8 cellular contexts compared by ENCODE assay signal in the genomic region with DNA sequence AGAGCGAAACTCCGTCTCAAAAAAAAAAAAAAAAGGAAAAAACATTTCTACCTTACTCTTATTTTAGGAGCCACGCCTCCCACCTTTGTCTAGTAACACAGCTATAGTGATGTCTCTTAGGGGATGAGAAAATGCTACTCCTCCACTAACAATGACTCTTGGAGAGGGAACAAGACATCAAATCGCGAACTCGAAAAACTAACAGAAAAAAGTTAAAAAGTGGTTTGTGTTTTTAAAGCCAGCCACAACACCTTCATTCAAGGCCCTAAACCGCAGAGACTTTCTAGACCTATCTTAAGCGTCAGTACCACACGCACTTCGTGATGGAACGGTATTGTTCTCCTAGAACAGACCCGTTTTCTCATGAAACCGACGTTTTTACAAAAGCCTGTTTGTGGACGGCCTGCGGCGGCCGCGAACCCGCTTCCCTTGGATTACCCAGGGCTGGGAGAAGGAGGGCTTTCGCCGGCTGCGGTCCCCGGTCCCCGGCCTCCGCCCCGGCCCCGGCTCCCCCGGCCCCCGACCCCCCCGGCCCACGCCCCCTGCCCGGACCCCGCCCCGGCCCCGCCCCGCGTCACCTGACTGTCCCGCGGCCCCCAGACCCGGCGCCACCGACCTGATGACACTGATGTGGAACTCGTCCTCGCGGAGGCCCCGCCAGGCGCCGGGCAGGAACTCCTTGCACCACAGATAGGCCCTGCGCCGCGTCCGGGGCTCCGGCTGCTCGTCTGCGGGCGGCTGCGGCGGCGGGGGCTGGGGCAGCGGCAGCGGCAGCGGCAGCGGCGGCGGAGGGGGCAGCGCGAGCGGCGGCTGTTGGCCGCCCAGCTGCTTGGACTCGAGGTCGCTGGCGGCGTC. TPM values are rescaled to one million over a fixed set of nuclear protein-coding genes. Genes with fewer than 3 reads are reported as not detected.
DNase-seq lines count a peak whose midpoint lies in the region; ATAC-seq and TF ChIP-seq lines count a peak whose summit lies in the region.

No MANE protein-coding gene starts in this region.

- intact Hi-C loops in aorta (cut with DNase I) = loop anchor here in 1 of 2 donors (5.0 kb wide), 1 partner anchor 108 kb away; a partner anchor contains a TSS

- peaks cover 63% of the 10 kb centered on the region for H3K79me2 ChIP-seq in OCI-LY3 (ENCODE audit: low read length)

- peak; percentile 60 for DNase-seq in NCI-H82 (lab: John Stamatoyannopoulos, UW)
- no peak for DNase-seq in NCI-H82 treated with DMSO at 0.1 percent for 48 hours (lab: John Stamatoyannopoulos, UW; ENCODE audit: unreplicated experiment)
- peak; percentile 35 for DNase-seq in activated naive CD4-positive, alpha-beta T cell treated with Interleukin-2 at 50 U/mL for 16 hours
- DNase-seq in globus pallidus (ENCODE audit: low spot score) = peak; percentile 59
- DNase-seq in aorta = peak; percentile 77 to 88

- H2AFZ ChIP-seq in OCI-LY3 (ENCODE audit: low read depth, low read length) (no peak overlapping the region), neuron (ENCODE audit: low read depth, low read length) (peak overlapping the region; percentile 8)

- WGBS in aorta, 2 donors = 5 to 8% methylated on average over 49 to 75 of the region's 75 CpGs

- peaks cover 27% of the 10 kb centered on the region for H4K20me1 ChIP-seq in OCI-LY3 (ENCODE audit: insufficient read depth, low read length)

- peak; percentile 23 for ATAC-seq in HG02885 (IDR thresholded peaks at IDR 0.05; ENCODE audit: poor library complexity, unreplicated experiment)
- ATAC-seq in aorta (ENCODE audit: low FRiP score) = no peak

- H3K9ac ChIP-seq in OCI-LY3 (ENCODE audit: low read length) = peak overlapping the region; percentile 68

- H3K36me3 ChIP-seq in OCI-LY3 (replicated peaks; ENCODE audit: low read depth, low read length) = peaks cover 15% of the 10 kb centered on the region
- no peaks in the 10 kb centered on the region for H3K36me3 ChIP-seq in neuron (ENCODE audit: insufficient read depth, low read length)
- H3K36me3 ChIP-seq in aorta (ENCODE audit: control insufficient read depth in 1 of 2, insufficient read depth in 2 of 2, low read length in 1 of 2) = no peaks in the 10 kb centered on the region

- peak overlapping the region; percentile 69 for H3K4me2 ChIP-seq in OCI-LY3 (ENCODE audit: low read length)

- H3K27ac ChIP-seq in OCI-LY3 (ENCODE audit: low read length) = peak overlapping the region; percentile 77
- H3K27ac ChIP-seq in aorta (ENCODE audit: low read depth in 1 of 2, low read length in 2 of 2) = peak overlapping the region; percentile 69 to 83

- no peak for TF ChIP-seq CTCF in OCI-LY3 (IDR thresholded peaks at IDR 0.05; ENCODE audit: low read depth, low read length)

- H3K9me3 ChIP-seq in OCI-LY3 (ENCODE audit: insufficient read depth, low read length) (no peaks in the 10 kb centered on the region), neuron (ENCODE audit: low read length) (no peaks in the 10 kb centered on the region), aorta (ENCODE audit: control insufficient read depth, low read length) (no peaks in the 10 kb centered on the region)

- peak overlapping the region; percentile 86 for H3K4me3 ChIP-seq in OCI-LY3 (ENCODE audit: low read length)
- peak overlapping the region; percentile 93 for H3K4me3 ChIP-seq in neuron (ENCODE audit: low read length)
- peak overlapping the region; percentile 66 to 86 for H3K4me3 ChIP-seq in aorta (ENCODE audit: low read length in 2 of 2)

- H3K27me3 ChIP-seq in OCI-LY3 (ENCODE audit: low read depth, low read length) (no peaks in the 10 kb centered on the region), neuron (ENCODE audit: insufficient read depth, low read length) (no peaks in the 10 kb centered on the region), aorta (ENCODE audit: control insufficient read depth in 1 of 2, insufficient read depth in 2 of 2, low read length in 1 of 2) (no peaks in the 10 kb centered on the region)

- H3K4me1 ChIP-seq in OCI-LY3 (ENCODE audit: low read length) (peaks cover 22% of the 10 kb centered on the region), neuron (ENCODE audit: insufficient read depth, low read length) (peaks cover 21% of the 10 kb centered on the region), aorta (ENCODE audit: control insufficient read depth in 1 of 2, insufficient read depth in 2 of 2, low read length in 2 of 2) (no peaks in the 10 kb centered on the region)

RNA-seq across cellular contexts. Expression of a gene that starts 0.7 kb away (rescaled TPM):
- total RNA-seq in aorta = 10 to 100 TPM; 15.2 to 19.9 TPM
- 1 to 10 TPM; 8.2 to 8.9 TPM for polyA plus RNA-seq in aorta
